In genomic region chr1:4422496-4423289, GRCh38 we compare ENCODE assay signal across 23 cellular contexts.
DNase-seq lines count a peak whose midpoint lies in the region; ATAC-seq, FAIRE-seq and TF ChIP-seq lines count a peak whose summit lies in the region.
"Had no signal": no experiment of that assay in that cellular context is flagged by ENCODE, and none has a peak within 500 bp of the region (broad histone marks: within the 10 kb centered on the region; RNA-seq: fewer than 3 reads in every experiment).

No MANE protein-coding gene starts in this region.

- H3K4me3 ChIP-seq in BLaER1 treated with 17β-estradiol and CSF1 and Interleukin-3, amounts not matched to agents 10 nM and 100 nM: peak overlapping the region in 1 of 10 experiments; percentile 9; a peak in 1 of 20 replicates
- H3K4me3 ChIP-seq in ectodermal cell (ENCODE audit: insufficient read depth, low read depth, low read length): no peak overlapping the region
- no peak overlapping the region for H3K4me3 ChIP-seq in neural progenitor cell
- H3K4me3 ChIP-seq: heart left ventricle, pancreas, SJSA1, vagina had no signal

- H3K27me3 Mint-ChIP-seq in neural progenitor cell (ENCODE audit: insufficient read depth, low read depth): peaks cover 17% of the 10 kb centered on the region

- H3K9me3 ChIP-seq in BLaER1 treated with 17β-estradiol and CSF1 and Interleukin-3, amounts not matched to agents 10 nM and 100 nM (replicated peaks in 1 of 11): peaks cover 26 to 34% (median 32%) of the 10 kb centered on the region in 11 experiments
- H3K9me3 ChIP-seq in ectodermal cell (ENCODE audit: control insufficient read depth, low read length) (no peaks in the 10 kb centered on the region), neural progenitor cell (ENCODE audit: low read depth) (no peaks in the 10 kb centered on the region)
- H3K9me3 ChIP-seq: pancreas, vagina had no signal

- ATAC-seq in HG02938 (IDR thresholded peaks at IDR 0.05; ENCODE audit: unreplicated experiment) (no peak), GM21717 (IDR thresholded peaks at IDR 0.05; ENCODE audit: unreplicated experiment) (no peak)
- ATAC-seq: heart left ventricle, pancreas had no signal

- no peak overlapping the region for H3K4me3 Mint-ChIP-seq in neural progenitor cell
- H3K4me3 Mint-ChIP-seq: activated naive CD8-positive, alpha-beta T cell; CD8-positive, alpha-beta memory T cell had no signal

- H3K27ac ChIP-seq in BLaER1 treated with 17β-estradiol and CSF1 and Interleukin-3, amounts not matched to agents 10 nM and 100 nM: peak overlapping the region in 6 of 11 experiments; percentile 4 to 75 (median 68); a peak in 11 of 22 replicates
- peak overlapping the region; percentile 30 for H3K27ac ChIP-seq in ectodermal cell (ENCODE audit: insufficient read depth, low read depth, low read length, poor library complexity, severe bottlenecking)
- H3K27ac ChIP-seq in neural progenitor cell: no peak overlapping the region
- H3K27ac ChIP-seq: heart left ventricle, pancreas, SJSA1, vagina had no signal

- no peak overlapping the region for H2AFZ ChIP-seq in neural progenitor cell (replicated peaks)

- 79 to 80% methylated on average over 18 of the region's 18 CpGs for WGBS in ectodermal cell, 2 experiments

- no peaks in the 10 kb centered on the region for H3K36me3 Mint-ChIP-seq in neural progenitor cell
- H3K36me3 Mint-ChIP-seq: activated naive CD8-positive, alpha-beta T cell; CD8-positive, alpha-beta memory T cell had no signal

- H3F3A ChIP-seq in neural progenitor cell (ENCODE audit: low read depth): peaks cover 3% of the 10 kb centered on the region

- DNase-seq in NCI-H1436 (lab: John Stamatoyannopoulos, UW) (peak; percentile 78), neural progenitor cell (ENCODE audit: low spot score) (peak; percentile 33), D721Med (ENCODE audit: insufficient read length, low spot score) (no peak), Ammon's horn (ENCODE audit: low spot score) (no peak)
- DNase-seq: activated CD8-positive, alpha-beta memory T cell treated with anti-CD3 and anti-CD28 coated beads for 24 hours; CD8-positive, alpha-beta memory T cell; heart left ventricle; NCI-H146; NCI-H2171 treated with DMSO at 0.1 percent for 48 hours; NCI-H82; pancreas; small intestine; stimulated activated CD4-positive, alpha-beta T cell treated with anti-CD3 and anti-CD28 coated beads, Interleukin-4, amount 100 ng/mL, for 4 hours had no signal

- FAIRE-seq in D721Med (lab: Jason Lieb, UNC): no peak
- FAIRE-seq: colon, endometrium, GM18507, pancreas, small intestine had no signal

- peak overlapping the region; percentile 37 to 89 (median 73); a peak in 21 of 22 replicates for H3K4me2 ChIP-seq in BLaER1 treated with 17β-estradiol and CSF1 and Interleukin-3, amounts not matched to agents 10 nM and 100 nM
- H3K4me2 ChIP-seq in neural progenitor cell: no peak overlapping the region

- H3K9ac ChIP-seq in BLaER1 treated with 17β-estradiol and CSF1 and Interleukin-3, amounts not matched to agents 10 nM and 100 nM: peak overlapping the region in 4 of 11 experiments; percentile 16 to 64 (median 53); a peak in 6 of 22 replicates
- no peak overlapping the region for H3K9ac ChIP-seq in neural progenitor cell

- H3K27ac Mint-ChIP-seq in neural progenitor cell: peak overlapping the region; percentile 80
- H3K27ac Mint-ChIP-seq: activated naive CD8-positive, alpha-beta T cell; CD8-positive, alpha-beta memory T cell had no signal

- no peaks in the 10 kb centered on the region for H4K20me1 ChIP-seq in BLaER1 treated with 17β-estradiol and CSF1 and Interleukin-3, amounts not matched to agents 10 nM and 100 nM
- no peaks in the 10 kb centered on the region for H4K20me1 ChIP-seq in neural progenitor cell (ENCODE audit: low read depth)

- H3K79me2 ChIP-seq in neural progenitor cell (ENCODE audit: low read depth): no peaks in the 10 kb centered on the region

- TF ChIP-seq CTCF in neural progenitor cell (IDR thresholded peaks at IDR 0.05) (peak; percentile 39), D721Med (IDR thresholded peaks at IDR 0.05; ENCODE audit: insufficient read depth, missing control alignments) (no peak)

- peaks cover 34% of the 10 kb centered on the region for H3K4me1 Mint-ChIP-seq in neural progenitor cell
- H3K4me1 Mint-ChIP-seq: CD8-positive, alpha-beta memory T cell had no signal

- peaks cover 12% of the 10 kb centered on the region for H3K9me3 Mint-ChIP-seq in neural progenitor cell

- 0 out of 22 replicates have a peak, but pooled peaks cover 0 to 5% (median 0%) of the 10 kb centered on the region in 11 experiments for H3K36me3 ChIP-seq in BLaER1 treated with 17β-estradiol and CSF1 and Interleukin-3, amounts not matched to agents 10 nM and 100 nM
- H3K36me3 ChIP-seq in ectodermal cell (ENCODE audit: control insufficient read depth, insufficient read depth, low read length): no peaks in the 10 kb centered on the region
- no peaks in the 10 kb centered on the region for H3K36me3 ChIP-seq in neural progenitor cell
- H3K36me3 ChIP-seq: heart left ventricle, pancreas, SJSA1, vagina had no signal

- H3K27me3 ChIP-seq in BLaER1 treated with 17β-estradiol and CSF1 and Interleukin-3, amounts not matched to agents 10 nM and 100 nM: no peaks in the 10 kb centered on the region
- no peaks in the 10 kb centered on the region for H3K27me3 ChIP-seq in ectodermal cell (ENCODE audit: control insufficient read depth, insufficient read depth, low read length, poor library complexity, severe bottlenecking)
- no peaks in the 10 kb centered on the region for H3K27me3 ChIP-seq in neural progenitor cell
- H3K27me3 ChIP-seq: heart left ventricle, pancreas, SJSA1, vagina had no signal

- H3K4me1 ChIP-seq in BLaER1 treated with 17β-estradiol and CSF1 and Interleukin-3, amounts not matched to agents 10 nM and 100 nM: peaks cover 18 to 41% (median 38%) of the 10 kb centered on the region in 10 experiments
- H3K4me1 ChIP-seq in ectodermal cell (ENCODE audit: control insufficient read depth, insufficient read depth, low read length) (no peaks in the 10 kb centered on the region), neural progenitor cell (peaks cover 12% of the 10 kb centered on the region)
- H3K4me1 ChIP-seq: heart left ventricle, pancreas, SJSA1, vagina had no signal

Comparison
In these comparisons a context has a peak if more than half of its experiments do, and no peak if none do; other contexts are left out.
1. DNase-seq: peak in NCI-H1436 (single experiment) and neural progenitor cell (single experiment); none in D721Med (single experiment) and Ammon's horn (single experiment).